ENCODE assay signal across 8 cellular contexts in the genomic region with DNA sequence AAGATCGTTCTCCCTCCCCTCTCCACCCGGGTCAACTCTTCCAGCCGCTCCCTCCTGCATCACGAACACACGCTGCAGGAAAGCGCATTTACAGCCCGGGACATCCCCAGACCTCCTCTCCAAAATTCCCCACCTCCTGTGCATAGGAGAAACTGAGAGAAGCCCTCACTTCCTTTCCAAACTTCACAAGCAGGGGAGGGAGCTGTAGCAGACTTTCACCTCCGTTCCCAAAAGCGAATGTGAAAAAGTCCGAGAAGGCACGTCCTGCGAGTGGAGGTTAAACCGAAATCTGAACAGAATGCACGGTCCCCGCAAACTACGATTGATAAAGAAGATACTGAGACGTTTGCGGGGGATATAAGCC. TPM values are rescaled to one million over a fixed set of nuclear protein-coding genes. Genes with fewer than 3 reads are reported as not detected.
DNase-seq lines count a peak whose midpoint lies in the region; ATAC-seq and TF ChIP-seq lines count a peak whose summit lies in the region.

No MANE protein-coding gene starts in this region.

- H3K4me1 ChIP-seq in A673 (ENCODE audit: insufficient read depth, low read length, poor library complexity, severe bottlenecking) (peaks cover 38% of the 10 kb centered on the region), cardiac muscle cell (ENCODE audit: low read depth) (peaks cover 30% of the 10 kb centered on the region), prostate gland (replicated peaks) (no peaks in the 10 kb centered on the region)

- WGBS in prostate gland = 6% methylated on average over 18 of the region's 18 CpGs

- peaks cover 35% of the 10 kb centered on the region for H3K27me3 Mint-ChIP-seq in activated T-cell treated with anti-CD3 and anti-CD28 coated beads, Interleukin-2, amount 50 U/mL, for 4 hours (ENCODE audit: low read depth)

- H3K36me3 ChIP-seq in A673 (ENCODE audit: insufficient read depth, low read length, poor library complexity, severe bottlenecking) (peaks cover 6% of the 10 kb centered on the region), cardiac muscle cell (no peaks in the 10 kb centered on the region), prostate gland (no peaks in the 10 kb centered on the region)

- TF ChIP-seq CTCF in A673 (conservative IDR thresholded peaks at IDR 0.05; ENCODE audit: low read depth, low read length) = no peak
- no peak for TF ChIP-seq CTCF in cardiac muscle cell (IDR thresholded peaks at IDR 0.05; ENCODE audit: low read depth, low read length)
- no peak for TF ChIP-seq CTCF in prostate gland (IDR thresholded peaks at IDR 0.05)

- H3K36me3 Mint-ChIP-seq in activated T-cell treated with anti-CD3 and anti-CD28 coated beads, Interleukin-2, amount 50 U/mL, for 4 hours (ENCODE audit: insufficient read depth) = no peaks in the 10 kb centered on the region

- CTCF ChIA-PET in A673 (lab: Charles Lee) = no interaction called here

- DNase-seq in A673 (ENCODE audit: low spot score) (peak; percentile 60), HuH-7 (ENCODE audit: low spot score) (peak; percentile 40), cardiac muscle cell (ENCODE audit: low read depth in 1 of 2, low spot score in 1 of 2) (peak; percentile 12 to 57), prostate gland (ENCODE audit: low spot score) (no peak), caudate nucleus (lab: John Stamatoyannopoulos, UW) (no peak)
- no peak for DNase-seq in activated T-cell treated with anti-CD3 and anti-CD28 coated beads, Interleukin-2, amount 50 U/mL, for 4 hours

- peak overlapping the region; percentile 91 for H3K27ac ChIP-seq in A673 (ENCODE audit: low read depth, low read length, poor library complexity, severe bottlenecking)
- H3K27ac ChIP-seq in cardiac muscle cell = no peak overlapping the region
- no peak overlapping the region for H3K27ac ChIP-seq in prostate gland
- no peak overlapping the region for H3K27ac ChIP-seq in caudate nucleus (ENCODE audit: low read depth, low read length)

- ATAC-seq in GM18907 (IDR thresholded peaks at IDR 0.05; ENCODE audit: unreplicated experiment) = peak; percentile 35
- peak; percentile 69 to 72 for ATAC-seq in activated T-cell treated with anti-CD3 and anti-CD28 coated beads, Interleukin-2, amount 50 U/mL, for 4 hours
- ATAC-seq in GM21526 (IDR thresholded peaks at IDR 0.05; ENCODE audit: low FRiP score, unreplicated experiment) = no peak

- peak overlapping the region; percentile 85 for H3K4me3 Mint-ChIP-seq in activated T-cell treated with anti-CD3 and anti-CD28 coated beads, Interleukin-2, amount 50 U/mL, for 4 hours

- POLR2A ChIA-PET in A673 (lab: Charles Lee; ENCODE audit: low non-redundant PET) = no interaction called here

- no peaks in the 10 kb centered on the region for H3K9me3 Mint-ChIP-seq in activated T-cell treated with anti-CD3 and anti-CD28 coated beads, Interleukin-2, amount 50 U/mL, for 4 hours

- peaks cover 48% of the 10 kb centered on the region for H3K4me1 Mint-ChIP-seq in activated T-cell treated with anti-CD3 and anti-CD28 coated beads, Interleukin-2, amount 50 U/mL, for 4 hours (ENCODE audit: low read depth)

- H3K9me3 ChIP-seq in A673 (ENCODE audit: low read depth, low read length, poor library complexity, severe bottlenecking) (no peaks in the 10 kb centered on the region), cardiac muscle cell (ENCODE audit: low read depth) (no peaks in the 10 kb centered on the region), prostate gland (no peaks in the 10 kb centered on the region)

- no peak for TF ChIP-seq POLR2A in prostate gland (IDR thresholded peaks at IDR 0.05)

- intact Hi-C loops in A673 (cut with micrococcal nuclease; ENCODE audit: unreplicated experiment) = loop anchor here (5.0 kb wide), 1 partner anchor 96 kb away; no protein-coding TSS in a partner anchor
- intact Hi-C loops in prostate gland (cut with DNase I) = no loop called here

- no TSS peak for BruUV-seq in A673 (replicated peaks; lab: Mats Ljungman, UMichigan)

- H3K4me3 ChIP-seq in A673 (ENCODE audit: low read depth, low read length, poor library complexity, severe bottlenecking) (peak overlapping the region; percentile 67), cardiac muscle cell (peak overlapping the region; percentile 44), prostate gland (peak overlapping the region; percentile 25 to 34)

- H3K27me3 ChIP-seq in A673 (replicated peaks; ENCODE audit: insufficient read depth, low read depth, low read length, poor library complexity) = no peaks in the 10 kb centered on the region
- H3K27me3 ChIP-seq in cardiac muscle cell = no peaks in the 10 kb centered on the region
- H3K27me3 ChIP-seq in prostate gland (replicated peaks; ENCODE audit: insufficient read depth) = no peaks in the 10 kb centered on the region

RNA-seq across cellular contexts. Expression of a gene that starts 0.5 kb away (rescaled TPM):
- 185 and 195 TPM in 2 replicates for total RNA-seq in A673 (2021)
- total RNA-seq in activated T-cell treated with anti-CD3 and anti-CD28 coated beads, Interleukin-2, amount 50 U/mL, for 4 hours = 10 to 100 TPM; 19.2 to 39.0 (median 25.6) TPM
- total RNA-seq in cardiac muscle cell = 19.2 and 45.3 TPM in 2 replicates
- polyA plus RNA-seq in cardiac muscle cell = 17.8 and 22.4 TPM in 2 replicates
- total RNA-seq in prostate gland = 10 to 100 TPM in 1 of 2 donors, under 1 TPM in 1; 0.59 to 43.1 TPM

Comparison
In these comparisons a context has a peak if more than half of its experiments do, and no peak if none do; other contexts are left out.
1. DNase-seq: peak in A673 (single experiment), HuH-7 (single experiment) and cardiac muscle cell (2 of 2); none in activated T-cell treated with anti-CD3 and anti-CD28 coated beads, Interleukin-2, amount 50 U/mL, for 4 hours (single experiment), prostate gland (single experiment) and caudate nucleus (0 of 61).
2. Peak in every context shown above with its lines, with median percentiles within 50 percentile points of each other: H3K4me3 ChIP-seq.